13 cellular contexts compared by ENCODE assay signal in genomic region chr15:40595773-40596172, GRCh38. TPM values are rescaled to one million over a fixed set of nuclear protein-coding genes. Genes with fewer than 3 reads are reported as not detected.
DNase-seq lines count a peak whose midpoint lies in the region; ATAC-seq, FAIRE-seq and TF ChIP-seq lines count a peak whose summit lies in the region.
"Had no signal": no experiment of that assay in that cellular context is flagged by ENCODE, and none has a peak within 500 bp of the region (broad histone marks: within the 10 kb centered on the region; RNA-seq: fewer than 3 reads in every experiment).

No MANE protein-coding gene starts in this region.

- no peak for FAIRE-seq in HepG2 (lab: Jason Lieb, UNC)
- FAIRE-seq: TTC549 had no signal

- H3K4me2 ChIP-seq in HepG2 (ENCODE audit: low read depth, low read length) (peak overlapping the region; percentile 93), smooth muscle cell (peak overlapping the region; percentile 92)

- in situ Hi-C loops in HepG2 (cut with HindIII; ENCODE audit: extremely low pct_ligation_motif_present, low pct_unique_long_range_greater_than_20kb), result no loop called here
- in situ Hi-C loops in astrocyte of the cerebellum (cut with HindIII; ENCODE audit: low sequenced_read_pairs), result no loop called here

- H2AFZ ChIP-seq in HepG2 (ENCODE audit: low read length) (peak overlapping the region; percentile 72), smooth muscle cell (ENCODE audit: low read depth) (no peak overlapping the region)

- WGBS in HepG2 (ENCODE audit: low lambda C conversion rate), result 22% methylated on average over 5 of the region's 5 CpGs
- 81% methylated on average over 5 of the region's 5 CpGs for WGBS in right lobe of liver (ENCODE audit: insufficient coverage, low coverage, low lambda C conversion rate, missing lambda C conversion rate)
- 79% methylated on average over 5 of the region's 5 CpGs for WGBS in smooth muscle cell (ENCODE audit: low lambda C conversion rate)

- BruUV-seq in HepG2 (replicated peaks; lab: Mats Ljungman, UMichigan), result no TSS peak

- H3K9me3 ChIP-seq in HepG2 (ENCODE audit: low read length), result no peaks in the 10 kb centered on the region
- H3K9me3 ChIP-seq in right lobe of liver, result no peaks in the 10 kb centered on the region
- no peaks in the 10 kb centered on the region for H3K9me3 ChIP-seq in smooth muscle cell (replicated peaks; ENCODE audit: low read depth)
- H3K9me3 ChIP-seq in upper lobe of right lung, result no peaks in the 10 kb centered on the region
- H3K9me3 ChIP-seq: Peyer's patch had no signal

- intact Hi-C loops in HepG2 (cut with micrococcal nuclease; ENCODE audit: unreplicated experiment) (loop anchor here (10.0 kb wide), 2 partner anchors 99 to 159 kb away; partner anchors contain the start of genes RAD51 and RMDN3), right lobe of liver (cut with DNase I) (no loop called here), upper lobe of right lung (cut with DNase I) (no loop called here)

- H3K4me3 ChIP-seq in HepG2 (replicated peaks in 1 of 3; ENCODE audit: insufficient read depth in 1 of 3, low read depth in 2 of 3, low read length in 3 of 3) (peak overlapping the region; percentile 74 to 83 (median 81); a peak in 5 of 6 replicates), right lobe of liver (no peak overlapping the region), NB4 (ENCODE audit: low read depth, low read length) (peak overlapping the region; percentile 94), astrocyte of the cerebellum (ENCODE audit: low read depth, low read length) (peak overlapping the region; percentile 4), smooth muscle cell (no peak overlapping the region), upper lobe of right lung (no peak overlapping the region)

- no peaks in the 10 kb centered on the region for H3F3A ChIP-seq in smooth muscle cell (ENCODE audit: low read depth)

- POLR2A ChIA-PET in HepG2 (lab: Yijun Ruan, JAX), result no interaction called here

- DNase-seq in HepG2 (ENCODE audit: low spot score) (no peak), right lobe of liver (no peak), NB4 (ENCODE audit: low read depth) (no peak), astrocyte of the cerebellum (ENCODE audit: low read depth) (no peak), smooth muscle cell (lab: John Stamatoyannopoulos, UW; ENCODE audit: unreplicated experiment) (no peak), GDM1 (lab: John Stamatoyannopoulos, UW) (no peak), upper lobe of right lung (no peak), NCI-H774 (lab: John Stamatoyannopoulos, UW) (no peak)
- DNase-seq: activated T-cell treated with anti-CD3 and anti-CD28 coated beads for 4 hours; CD4-positive, CD25-positive, alpha-beta regulatory T cell; NCI-H1436 treated with DMSO at 0.1 percent for 48 hours; Peyer's patch had no signal

- H4K20me1 ChIP-seq in HepG2 (ENCODE audit: insufficient read depth, low read length) (no peaks in the 10 kb centered on the region), smooth muscle cell (ENCODE audit: low read depth) (no peaks in the 10 kb centered on the region)

- CTCF ChIA-PET in HepG2 (lab: Yijun Ruan, JAX; ENCODE audit: low intra/inter-chr PET ratio, low total read pairs), result no interaction called here

- TF ChIP-seq CTCF in HepG2 (CRISPR knock-in tag; IDR thresholded peaks at IDR 0.05) (no peak), right lobe of liver (IDR thresholded peaks at IDR 0.05) (no peak), NB4 (IDR thresholded peaks at IDR 0.05; ENCODE audit: low read depth, low read length) (no peak), astrocyte of the cerebellum (IDR thresholded peaks at IDR 0.05; ENCODE audit: low read depth, low read length, missing control alignments) (no peak), smooth muscle cell (IDR thresholded peaks at IDR 0.05; ENCODE audit: borderline replicate concordance, insufficient read depth, poor library complexity, severe bottlenecking) (no peak), upper lobe of right lung (IDR thresholded peaks at IDR 0.05) (no peak)

- peaks cover 58% of the 10 kb centered on the region for H3K79me2 ChIP-seq in HepG2 (ENCODE audit: insufficient read depth, low read length)
- H3K79me2 ChIP-seq in smooth muscle cell (ENCODE audit: low read depth), result peaks cover 35% of the 10 kb centered on the region

- TF ChIP-seq POLR2A in HepG2 (IDR thresholded peaks at IDR 0.05; ENCODE audit: insufficient read depth in 1 of 2, low read depth in 2 of 2, low read length in 2 of 2), result no peak
- no peak for TF ChIP-seq POLR2A in right lobe of liver (IDR thresholded peaks at IDR 0.05)
- TF ChIP-seq POLR2A in NB4 (IDR thresholded peaks at IDR 0.05; ENCODE audit: extremely low read depth, insufficient read length), result no peak

- H3K27ac ChIP-seq in HepG2 (ENCODE audit: extremely low read length, insufficient read depth, low read length), result no peak overlapping the region
- no peak overlapping the region for H3K27ac ChIP-seq in right lobe of liver
- H3K27ac ChIP-seq in smooth muscle cell (ENCODE audit: low read depth), result no peak overlapping the region
- H3K27ac ChIP-seq in upper lobe of right lung, result no peak overlapping the region
- H3K27ac ChIP-seq: Peyer's patch had no signal

- H3K9ac ChIP-seq in HepG2 (ENCODE audit: insufficient read depth, low read depth, low read length), result peak overlapping the region; percentile 93; the same call in 1 of the 2 replicates
- no peak overlapping the region for H3K9ac ChIP-seq in smooth muscle cell (ENCODE audit: low read depth)

- ATAC-seq in HepG2, result no peak
- no peak for ATAC-seq in right lobe of liver
- ATAC-seq in upper lobe of right lung, result no peak

- H3K4me1 ChIP-seq in HepG2 (ENCODE audit: insufficient read depth, low read length) (peaks cover 31% of the 10 kb centered on the region), right lobe of liver (peaks cover 0 to 9% (median 0%) of the 10 kb centered on the region in 4 donors), smooth muscle cell (ENCODE audit: low read depth) (peaks cover 11% of the 10 kb centered on the region), upper lobe of right lung (no peaks in the 10 kb centered on the region)

- TF ChIP-seq EP300 in HepG2 (IDR thresholded peaks at IDR 0.05; ENCODE audit: low read depth in 2 of 2, low read length in 2 of 2) (no peak), HepG2 (CRISPR knock-in tag; IDR thresholded peaks at IDR 0.05; ENCODE audit: borderline replicate concordance) (no peak)

- H3K27me3 ChIP-seq in HepG2 (ENCODE audit: control insufficient read depth in 1 of 2, insufficient read depth in 2 of 2, low read length in 2 of 2) (no peaks in the 10 kb centered on the region; a peak in 1 of 5 replicates), right lobe of liver (no peaks in the 10 kb centered on the region), smooth muscle cell (ENCODE audit: low read depth) (no peaks in the 10 kb centered on the region), upper lobe of right lung (no peaks in the 10 kb centered on the region)
- H3K27me3 ChIP-seq: Peyer's patch had no signal

- H3K36me3 ChIP-seq in HepG2 (replicated peaks in 1 of 2; ENCODE audit: control insufficient read depth in 1 of 2, insufficient read depth in 2 of 2, low read length in 2 of 2) (no peaks in the 10 kb centered on the region), right lobe of liver (no peaks in the 10 kb centered on the region), smooth muscle cell (ENCODE audit: low read depth) (no peaks in the 10 kb centered on the region), upper lobe of right lung (no peaks in the 10 kb centered on the region)
- H3K36me3 ChIP-seq: Peyer's patch had no signal

- TF ChIP-seq RAD21 in HepG2 (CRISPR knock-in tag; IDR thresholded peaks at IDR 0.05), result no peak

RNA-seq across cellular contexts. Expression of gene KNL1, which starts 1.7 kb away (rescaled TPM):
- total RNA-seq in HepG2 (2016; rRNA removed; fragmentation: Illumina TruSeq; extraction: Trizol) (21.4 and 34.5 TPM in 2 replicates), right lobe of liver (1 to 10 TPM; 1.6 to 9.6 (median 3.6) TPM), smooth muscle cell (7.2 and 10.8 TPM in 2 replicates), upper lobe of right lung (0.61 TPM)
- total RNA-seq in HepG2 (2016; cell fraction: cytosol; rRNA removed; fragmentation: Illumina TruSeq; extraction: Trizol; ENCODE audit: low read depth), result 3.5 and 3.7 TPM in 2 replicates
- total RNA-seq in HepG2 (2016; cell fraction: insoluble cytoplasmic fraction; rRNA removed; fragmentation: Illumina TruSeq; extraction: Trizol), result 20.6 and 35.0 TPM in 2 replicates
- total RNA-seq in HepG2 (2016; cell fraction: membrane; rRNA removed; fragmentation: Illumina TruSeq; extraction: Trizol), result 4.5 and 7.0 TPM in 2 replicates
- 32.4 and 33.6 TPM in 2 replicates for total RNA-seq in HepG2 (2016; cell fraction: nucleus; rRNA removed; fragmentation: Illumina TruSeq; extraction: Trizol)
- polyA plus RNA-seq in HepG2 (2011; rRNA removed) (6.1 and 8.0 TPM in 2 replicates), smooth muscle cell (1.5 and 3.1 TPM in 2 replicates)
- 2.0 and 3.8 TPM in 2 replicates for polyA plus RNA-seq in HepG2 (2011; cell fraction: cytosol; rRNA removed)
- 3.9 and 5.0 TPM in 2 replicates for polyA plus RNA-seq in HepG2 (2011; cell fraction: nucleus; rRNA removed)
- 9.1 and 16.9 TPM in 2 replicates for polyA plus RNA-seq in HepG2 (2012)
- 1.1 and 1.3 TPM in 2 replicates for polyA plus RNA-seq in HepG2 (2016; cell fraction: cytosol; fragmentation: Illumina TruSeq; extraction: Trizol; ENCODE audit: low read depth)
- polyA plus RNA-seq in HepG2 (2016; cell fraction: insoluble cytoplasmic fraction; fragmentation: Illumina TruSeq; extraction: Trizol; ENCODE audit: low read depth), result 17.5 and 17.9 TPM in 2 replicates
- 2.7 and 3.5 TPM in 2 replicates for polyA plus RNA-seq in HepG2 (2016; cell fraction: membrane; fragmentation: Illumina TruSeq; extraction: Trizol; ENCODE audit: low read depth)
- polyA plus RNA-seq in HepG2 (2016; cell fraction: nucleus; fragmentation: Illumina TruSeq; extraction: Trizol; ENCODE audit: insufficient read depth, low read depth), result 28.1 and 29.9 TPM in 2 replicates
- polyA minus RNA-seq in HepG2 (2011; rRNA and poly(A)+ RNA removed; ENCODE audit: low replicate concordance), result 3.9 and 18.6 TPM in 2 replicates
- 9.1 and 12.3 TPM in 2 replicates for polyA minus RNA-seq in HepG2 (2011; cell fraction: cytosol; rRNA and poly(A)+ RNA removed)
- 28.5 and 29.7 TPM in 2 replicates for polyA minus RNA-seq in HepG2 (2011; cell fraction: nucleus; rRNA and poly(A)+ RNA removed)

RNA-seq across cellular contexts. Expression of gene RPUSD2, which starts 26.7 kb away (rescaled TPM):
- 14.5 and 18.8 TPM in 2 replicates for total RNA-seq in HepG2 (2016; rRNA removed; fragmentation: Illumina TruSeq; extraction: Trizol)
- 2.9 and 3.0 TPM in 2 replicates for total RNA-seq in HepG2 (2016; cell fraction: cytosol; rRNA removed; fragmentation: Illumina TruSeq; extraction: Trizol; ENCODE audit: low read depth)
- total RNA-seq in HepG2 (2016; cell fraction: insoluble cytoplasmic fraction; rRNA removed; fragmentation: Illumina TruSeq; extraction: Trizol), result 15.5 and 15.8 TPM in 2 replicates
- total RNA-seq in HepG2 (2016; cell fraction: membrane; rRNA removed; fragmentation: Illumina TruSeq; extraction: Trizol), result 4.9 and 5.5 TPM in 2 replicates
- total RNA-seq in HepG2 (2016; cell fraction: nucleus; rRNA removed; fragmentation: Illumina TruSeq; extraction: Trizol), result 7.0 and 7.2 TPM in 2 replicates
- 8.6 and 9.8 TPM in 2 replicates for polyA plus RNA-seq in HepG2 (2011; rRNA removed)
- polyA plus RNA-seq in HepG2 (2011; cell fraction: cytosol; rRNA removed), result 8.2 and 9.4 TPM in 2 replicates
- 3.9 and 4.4 TPM in 2 replicates for polyA plus RNA-seq in HepG2 (2011; cell fraction: nucleus; rRNA removed)
- polyA plus RNA-seq in HepG2 (2012), result 5.9 and 6.6 TPM in 2 replicates
- polyA plus RNA-seq in HepG2 (2016; cell fraction: cytosol; fragmentation: Illumina TruSeq; extraction: Trizol; ENCODE audit: low read depth), result 2.0 and 2.8 TPM in 2 replicates
- 16.4 and 19.6 TPM in 2 replicates for polyA plus RNA-seq in HepG2 (2016; cell fraction: insoluble cytoplasmic fraction; fragmentation: Illumina TruSeq; extraction: Trizol; ENCODE audit: low read depth)
- 2.8 TPM in 2 replicates for polyA plus RNA-seq in HepG2 (2016; cell fraction: membrane; fragmentation: Illumina TruSeq; extraction: Trizol; ENCODE audit: low read depth)
- 10.3 and 12.6 TPM in 2 replicates for polyA plus RNA-seq in HepG2 (2016; cell fraction: nucleus; fragmentation: Illumina TruSeq; extraction: Trizol; ENCODE audit: insufficient read depth, low read depth)
- 17.0 and 44.9 TPM in 2 replicates for polyA minus RNA-seq in HepG2 (2011; rRNA and poly(A)+ RNA removed; ENCODE audit: low replicate concordance)
- polyA minus RNA-seq in HepG2 (2011; cell fraction: cytosol; rRNA and poly(A)+ RNA removed), result 4.4 and 6.0 TPM in 2 replicates
- polyA minus RNA-seq in HepG2 (2011; cell fraction: nucleus; rRNA and poly(A)+ RNA removed), result 5.8 and 6.1 TPM in 2 replicates
- total RNA-seq in right lobe of liver, result 1 to 10 TPM; 4.7 to 7.4 (median 6.1) TPM
- 6.8 and 7.3 TPM in 2 replicates for total RNA-seq in smooth muscle cell
- 13.3 and 17.6 TPM in 2 replicates for polyA plus RNA-seq in smooth muscle cell
- total RNA-seq in upper lobe of right lung, result 6.4 TPM

RNA-seq across cellular contexts. Expression of gene CCDC32, which starts 30.9 kb away (rescaled TPM):
- total RNA-seq in HepG2 (2016; rRNA removed; fragmentation: Illumina TruSeq; extraction: Trizol), result 23.2 and 26.3 TPM in 2 replicates
- 3.1 and 3.3 TPM in 2 replicates for total RNA-seq in HepG2 (2016; cell fraction: cytosol; rRNA removed; fragmentation: Illumina TruSeq; extraction: Trizol; ENCODE audit: low read depth)
- 20.5 and 28.7 TPM in 2 replicates for total RNA-seq in HepG2 (2016; cell fraction: insoluble cytoplasmic fraction; rRNA removed; fragmentation: Illumina TruSeq; extraction: Trizol)
- 5.6 and 8.7 TPM in 2 replicates for total RNA-seq in HepG2 (2016; cell fraction: membrane; rRNA removed; fragmentation: Illumina TruSeq; extraction: Trizol)
- 13.2 and 14.8 TPM in 2 replicates for total RNA-seq in HepG2 (2016; cell fraction: nucleus; rRNA removed; fragmentation: Illumina TruSeq; extraction: Trizol)
- 6.6 and 10.8 TPM in 2 replicates for polyA plus RNA-seq in HepG2 (2011; rRNA removed)
- 14.2 and 21.1 TPM in 2 replicates for polyA plus RNA-seq in HepG2 (2011; cell fraction: cytosol; rRNA removed)
- polyA plus RNA-seq in HepG2 (2011; cell fraction: nucleus; rRNA removed), result 2.8 and 8.6 TPM in 2 replicates
- polyA plus RNA-seq in HepG2 (2012), result 11.8 and 14.4 TPM in 2 replicates
- polyA plus RNA-seq in HepG2 (2016; cell fraction: cytosol; fragmentation: Illumina TruSeq; extraction: Trizol; ENCODE audit: low read depth), result 1.9 and 2.4 TPM in 2 replicates
- 24.5 and 29.8 TPM in 2 replicates for polyA plus RNA-seq in HepG2 (2016; cell fraction: insoluble cytoplasmic fraction; fragmentation: Illumina TruSeq; extraction: Trizol; ENCODE audit: low read depth)
- 3.8 and 4.4 TPM in 2 replicates for polyA plus RNA-seq in HepG2 (2016; cell fraction: membrane; fragmentation: Illumina TruSeq; extraction: Trizol; ENCODE audit: low read depth)
- polyA plus RNA-seq in HepG2 (2016; cell fraction: nucleus; fragmentation: Illumina TruSeq; extraction: Trizol; ENCODE audit: insufficient read depth, low read depth), result 13.5 and 15.0 TPM in 2 replicates
- 6.2 and 20.2 TPM in 2 replicates for polyA minus RNA-seq in HepG2 (2011; rRNA and poly(A)+ RNA removed; ENCODE audit: low replicate concordance)
- polyA minus RNA-seq in HepG2 (2011; cell fraction: cytosol; rRNA and poly(A)+ RNA removed), result 2.2 and 3.0 TPM in 2 replicates
- 11.7 and 16.2 TPM in 2 replicates for polyA minus RNA-seq in HepG2 (2011; cell fraction: nucleus; rRNA and poly(A)+ RNA removed)
- 10 to 100 TPM in 3 of 6 experiments, 1 to 10 TPM in 3; 6.4 to 12.3 (median 9.9) TPM for total RNA-seq in right lobe of liver
- total RNA-seq in smooth muscle cell, result 16.2 and 25.5 TPM in 2 replicates
- 19.3 and 20.6 TPM in 2 replicates for polyA plus RNA-seq in smooth muscle cell
- total RNA-seq in upper lobe of right lung, result 20.7 TPM

Comparison
In these comparisons a context has a peak if more than half of its experiments do, and no peak if none do; other contexts are left out.
1. H3K4me3 ChIP-seq: peak in HepG2 (3 of 3), NB4 (single experiment) and astrocyte of the cerebellum (single experiment); none in right lobe of liver (0 of 3), smooth muscle cell (single experiment) and upper lobe of right lung (single experiment).